1 cellular context compared by ENCODE assay signal in genomic region chr16:636206-637080, GRCh38.
TF ChIP-seq lines count a peak whose summit lies in the region.

METTL26 (minus strand) TSS chr16:636305; CDS start chr16:636290, 15 bp downstream.

TF ChIP-seq in K562, 482 proteins besides CTCF, POLR2A, EP300 and RAD21 (continued from another document and continues in another):
- TF ChIP-seq ZBTB40 (IDR thresholded peaks at IDR 0.05): peak; percentile 91
- no peak for TF ChIP-seq ZBTB40 (CRISPR knock-in tag; IDR thresholded peaks at IDR 0.05)
- peak in 1 of 2 experiments; percentile 80; a peak in 1 of 4 replicates for TF ChIP-seq CSDE1 (IDR thresholded peaks at IDR 0.05)
- TF ChIP-seq RBM39 (optimal IDR thresholded peaks at IDR 0.05; ENCODE audit: low read depth, low read length): no peak
- TF ChIP-seq NONO (IDR thresholded peaks at IDR 0.05; ENCODE audit: low read depth in 2 of 2, low read length in 1 of 2): peak; percentile 39 to 79; a peak in 2 of 4 replicates
- TF ChIP-seq ZNF143 (CRISPR knock-in tag; IDR thresholded peaks at IDR 0.05): peak; percentile 97
- TF ChIP-seq SMARCA5 (IDR thresholded peaks at IDR 0.05): peak; percentile 64
- peak; percentile 63 for TF ChIP-seq TAF1 (IDR thresholded peaks at IDR 0.05; ENCODE audit: control insufficient read depth, extremely low read depth, insufficient read depth, low read length, severe bottlenecking)
- TF ChIP-seq ZNF263 (CRISPR knock-in tag; IDR thresholded peaks at IDR 0.05; ENCODE audit: borderline replicate concordance): peak; percentile 49; the same call in 1 of the 2 replicates
- TF ChIP-seq FOXJ3 (CRISPR knock-in tag; IDR thresholded peaks at IDR 0.05): no peak
- TF ChIP-seq POLR2H (tag; IDR thresholded peaks at IDR 0.05; ENCODE audit: low read depth): peak; percentile 100
- peak; percentile 97 for TF ChIP-seq MYC (IDR thresholded peaks at IDR 0.05; ENCODE audit: low read depth, low read length)
- peak; percentile 56; the same call in 1 of the 2 replicates for TF ChIP-seq MYC (CRISPR knock-in tag; IDR thresholded peaks at IDR 0.05; ENCODE audit: borderline replicate concordance, low read depth)
- TF ChIP-seq YBX1 (IDR thresholded peaks at IDR 0.05): no peak
- TF ChIP-seq, protein P1, sequence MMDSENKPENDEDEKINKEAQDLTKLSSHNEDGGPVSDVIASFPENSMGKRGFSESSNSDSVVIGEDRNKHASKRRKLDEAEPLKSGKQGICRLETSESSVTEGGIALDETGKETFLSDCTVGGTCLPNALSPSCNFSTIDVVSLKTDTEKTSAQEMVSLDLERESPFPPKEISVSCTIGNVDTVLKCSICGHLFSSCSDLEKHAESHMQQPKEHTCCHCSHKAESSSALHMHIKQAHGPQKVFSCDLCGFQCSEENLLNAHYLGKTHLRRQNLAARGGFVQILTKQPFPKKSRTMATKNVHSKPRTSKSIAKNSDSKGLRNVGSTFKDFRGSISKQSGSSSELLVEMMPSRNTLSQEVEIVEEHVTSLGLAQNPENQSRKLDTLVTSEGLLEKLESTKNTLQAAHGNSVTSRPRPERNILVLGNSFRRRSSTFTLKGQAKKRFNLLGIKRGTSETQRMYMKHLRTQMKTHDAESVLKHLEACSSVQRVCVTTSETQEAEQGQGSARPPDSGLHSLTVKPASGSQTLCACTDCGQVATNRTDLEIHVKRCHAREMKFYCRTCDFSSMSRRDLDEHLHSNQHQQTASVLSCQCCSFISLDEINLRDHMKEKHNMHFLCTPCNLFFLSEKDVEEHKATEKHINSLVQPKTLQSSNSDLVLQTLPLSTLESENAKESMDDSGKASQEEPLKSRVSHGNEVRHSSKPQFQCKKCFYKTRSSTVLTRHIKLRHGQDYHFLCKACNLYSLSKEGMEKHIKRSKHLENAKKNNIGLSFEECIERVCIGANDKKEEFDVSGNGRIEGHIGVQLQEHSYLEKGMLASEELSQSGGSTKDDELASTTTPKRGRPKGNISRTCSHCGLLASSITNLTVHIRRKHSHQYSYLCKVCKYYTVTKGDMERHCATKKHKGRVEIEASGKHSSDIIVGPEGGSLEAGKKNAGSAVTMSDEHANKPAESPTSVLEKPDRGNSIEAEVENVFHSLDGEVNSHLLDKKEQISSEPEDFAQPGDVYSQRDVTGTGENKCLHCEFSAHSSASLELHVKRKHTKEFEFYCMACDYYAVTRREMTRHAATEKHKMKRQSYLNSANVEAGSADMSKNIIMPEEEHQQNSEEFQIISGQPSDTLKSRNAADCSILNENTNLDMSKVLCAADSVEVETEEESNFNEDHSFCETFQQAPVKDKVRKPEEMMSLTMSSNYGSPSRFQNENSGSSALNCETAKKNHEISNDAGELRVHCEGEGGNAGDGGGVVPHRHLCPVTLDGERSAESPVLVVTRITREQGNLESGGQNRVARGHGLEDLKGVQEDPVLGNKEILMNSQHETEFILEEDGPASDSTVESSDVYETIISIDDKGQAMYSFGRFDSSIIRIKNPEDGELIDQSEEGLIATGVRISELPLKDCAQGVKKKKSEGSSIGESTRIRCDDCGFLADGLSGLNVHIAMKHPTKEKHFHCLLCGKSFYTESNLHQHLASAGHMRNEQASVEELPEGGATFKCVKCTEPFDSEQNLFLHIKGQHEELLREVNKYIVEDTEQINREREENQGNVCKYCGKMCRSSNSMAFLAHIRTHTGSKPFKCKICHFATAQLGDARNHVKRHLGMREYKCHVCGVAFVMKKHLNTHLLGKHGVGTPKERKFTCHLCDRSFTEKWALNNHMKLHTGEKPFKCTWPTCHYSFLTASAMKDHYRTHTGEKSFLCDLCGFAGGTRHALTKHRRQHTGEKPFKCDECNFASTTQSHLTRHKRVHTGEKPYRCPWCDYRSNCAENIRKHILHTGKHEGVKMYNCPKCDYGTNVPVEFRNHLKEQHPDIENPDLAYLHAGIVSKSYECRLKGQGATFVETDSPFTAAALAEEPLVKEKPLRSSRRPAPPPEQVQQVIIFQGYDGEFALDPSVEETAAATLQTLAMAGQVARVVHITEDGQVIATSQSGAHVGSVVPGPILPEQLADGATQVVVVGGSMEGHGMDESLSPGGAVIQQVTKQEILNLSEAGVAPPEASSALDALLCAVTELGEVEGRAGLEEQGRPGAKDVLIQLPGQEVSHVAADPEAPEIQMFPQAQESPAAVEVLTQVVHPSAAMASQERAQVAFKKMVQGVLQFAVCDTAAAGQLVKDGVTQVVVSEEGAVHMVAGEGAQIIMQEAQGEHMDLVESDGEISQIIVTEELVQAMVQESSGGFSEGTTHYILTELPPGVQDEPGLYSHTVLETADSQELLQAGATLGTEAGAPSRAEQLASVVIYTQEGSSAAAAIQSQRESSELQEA (IDR thresholded peaks at IDR 0.05; ENCODE audit: low read depth): peak; percentile 81
- TF ChIP-seq SMARCE1 (IDR thresholded peaks at IDR 0.05): no peak
- TF ChIP-seq TAF7 (tag; IDR thresholded peaks at IDR 0.05): no peak
- TF ChIP-seq, protein P2, sequence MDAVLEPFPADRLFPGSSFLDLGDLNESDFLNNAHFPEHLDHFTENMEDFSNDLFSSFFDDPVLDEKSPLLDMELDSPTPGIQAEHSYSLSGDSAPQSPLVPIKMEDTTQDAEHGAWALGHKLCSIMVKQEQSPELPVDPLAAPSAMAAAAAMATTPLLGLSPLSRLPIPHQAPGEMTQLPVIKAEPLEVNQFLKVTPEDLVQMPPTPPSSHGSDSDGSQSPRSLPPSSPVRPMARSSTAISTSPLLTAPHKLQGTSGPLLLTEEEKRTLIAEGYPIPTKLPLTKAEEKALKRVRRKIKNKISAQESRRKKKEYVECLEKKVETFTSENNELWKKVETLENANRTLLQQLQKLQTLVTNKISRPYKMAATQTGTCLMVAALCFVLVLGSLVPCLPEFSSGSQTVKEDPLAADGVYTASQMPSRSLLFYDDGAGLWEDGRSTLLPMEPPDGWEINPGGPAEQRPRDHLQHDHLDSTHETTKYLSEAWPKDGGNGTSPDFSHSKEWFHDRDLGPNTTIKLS (IDR thresholded peaks at IDR 0.05; ENCODE audit: borderline replicate concordance, low read depth): peak; percentile 94
- peak; percentile 20 for TF ChIP-seq PRDM10 (IDR thresholded peaks at IDR 0.05; ENCODE audit: partially characterized antibody)
- peak; percentile 56 for TF ChIP-seq E2F3 (CRISPR knock-in tag; IDR thresholded peaks at IDR 0.05)
- no peak for TF ChIP-seq TAF15 (IDR thresholded peaks at IDR 0.05; ENCODE audit: low read depth, low read length)
- TF ChIP-seq BHLHE40 (IDR thresholded peaks at IDR 0.05; ENCODE audit: low read length): peak; percentile 99
- TF ChIP-seq RB1 (IDR thresholded peaks at IDR 0.05; ENCODE audit: low read depth): peak; percentile 87
- 0 out of 2 replicates have a peak, but pooled peaks have one; percentile 26 for TF ChIP-seq SPI1 (IDR thresholded peaks at IDR 0.05; ENCODE audit: borderline replicate concordance, low read depth, low read length)
- peak; percentile 54 for TF ChIP-seq CBX1 (IDR thresholded peaks at IDR 0.05; ENCODE audit: low read depth)
- peak; percentile 73; the same call in 1 of the 2 replicates for TF ChIP-seq ELF1 (tag; IDR thresholded peaks at IDR 0.05)
- TF ChIP-seq GABPB2 (CRISPR knock-in tag; conservative IDR thresholded peaks at IDR 0.05): no peak
- peak; percentile 97 for TF ChIP-seq HMGXB4 (CRISPR knock-in tag; IDR thresholded peaks at IDR 0.05)
- TF ChIP-seq RBBP5 (IDR thresholded peaks at IDR 0.05; ENCODE audit: borderline replicate concordance, insufficient read depth, low read length, poor library complexity, severe bottlenecking): peak; percentile 75
- no peak for TF ChIP-seq NFE2 (IDR thresholded peaks at IDR 0.05; ENCODE audit: low read depth)
- TF ChIP-seq NR2C1 (IDR thresholded peaks at IDR 0.05): no peak
- TF ChIP-seq NR2C1 (tag; IDR thresholded peaks at IDR 0.05): peak; percentile 75
- no peak for TF ChIP-seq RAD51 (IDR thresholded peaks at IDR 0.05; ENCODE audit: borderline replicate concordance, low read depth)
